Comparison of ENCODE assay signal across 8 cellular contexts in the genomic region with DNA sequence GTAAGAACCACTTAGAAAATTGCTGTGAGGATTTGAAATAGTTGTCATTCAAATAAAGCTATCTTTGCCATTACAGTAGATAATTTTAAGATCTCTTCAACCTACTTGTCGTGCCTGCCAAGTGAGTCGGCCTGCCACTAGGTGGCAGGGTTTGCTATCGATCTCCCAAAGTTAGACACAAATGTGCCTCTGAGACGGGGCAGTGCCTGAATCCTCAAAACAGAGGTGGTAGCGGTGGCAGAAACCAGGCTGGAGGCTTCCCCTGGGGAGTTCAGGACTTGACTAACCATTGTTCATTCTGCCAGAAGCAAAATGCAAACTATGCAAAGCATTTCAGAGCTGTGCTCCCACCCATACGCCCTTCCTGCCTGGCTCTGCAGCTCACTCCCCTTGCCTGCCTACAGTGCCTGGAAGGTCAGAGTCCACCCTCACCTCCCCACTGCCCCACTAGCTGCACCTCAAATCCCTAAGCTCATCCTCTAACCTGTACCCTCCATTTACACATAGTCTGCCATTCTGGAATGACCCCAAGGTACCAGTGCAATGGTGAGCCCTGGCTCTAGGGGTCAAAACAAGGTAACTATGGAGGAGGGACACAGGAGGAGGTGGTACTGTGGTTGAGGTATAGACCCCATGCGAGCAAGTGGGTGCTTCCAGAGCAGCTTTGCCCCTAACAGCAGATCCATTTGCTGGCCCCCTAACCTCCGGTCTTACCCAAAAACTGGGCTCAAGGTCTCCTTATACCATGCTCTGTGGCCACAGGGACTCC.
DNase-seq lines count a peak whose midpoint lies in the region; ATAC-seq and TF ChIP-seq lines count a peak whose summit lies in the region.

No MANE protein-coding gene starts in this region.

- H3K27ac ChIP-seq in prostate gland, result no peak overlapping the region
- H3K27ac ChIP-seq in vagina, result no peak overlapping the region

- H3K27me3 ChIP-seq in H7 (ENCODE audit: control insufficient read depth, insufficient read depth, low read length) (no peaks in the 10 kb centered on the region), prostate gland (replicated peaks; ENCODE audit: insufficient read depth) (no peaks in the 10 kb centered on the region), vagina (no peaks in the 10 kb centered on the region)

- H3K4me1 ChIP-seq in prostate gland (replicated peaks), result no peaks in the 10 kb centered on the region
- H3K4me1 ChIP-seq in vagina, result peaks cover 9% of the 10 kb centered on the region

- WGBS in prostate gland, result 35% methylated on average over 8 of the region's 8 CpGs

- H3K4me3 Mint-ChIP-seq in activated naive CD4-positive, alpha-beta T cell treated with anti-CD3 and anti-CD28 coated beads, Interleukin-2, amount 10 ng/mL, durations not matched to agents 7 days and 5 days, result no peak overlapping the region

- CTCF ChIA-PET in activated naive CD4-positive, alpha-beta T cell treated with anti-CD3 and anti-CD28 coated beads, Interleukin-2, amount 10 ng/mL, durations not matched to agents 7 days and 5 days (lab: Charles Lee), result interaction anchor here (0.7 to 2.7 kb wide), 26 partner anchors 9 to 257 kb away, joined by 3 to 21 read pairs (median 4); partner anchors contain the start of gene RPS13

- peak; percentile 85 for DNase-seq in GM03348 (ENCODE audit: low spot score)
- DNase-seq in H7, result peak; percentile 87
- peak; percentile 73 for DNase-seq in LoVo (ENCODE audit: low spot score)
- DNase-seq in SK-N-DZ (ENCODE audit: low spot score), result peak; percentile 68
- peak; percentile 77 for DNase-seq in activated naive CD4-positive, alpha-beta T cell treated with anti-CD3 and anti-CD28 coated beads, Interleukin-2, amount 10 ng/mL, durations not matched to agents 7 days and 5 days
- peak; percentile 89 for DNase-seq in Right ventricle myocardium superior
- peak; percentile 85 for DNase-seq in prostate gland (ENCODE audit: low spot score)
- DNase-seq in vagina (ENCODE audit: extremely low spot score in 2 of 2), result no peak

- H3K4me3 ChIP-seq in H7 (ENCODE audit: insufficient read depth, low read depth, low read length), result no peak overlapping the region
- no peak overlapping the region for H3K4me3 ChIP-seq in prostate gland
- no peak overlapping the region for H3K4me3 ChIP-seq in vagina

- TF ChIP-seq POLR2A in prostate gland (IDR thresholded peaks at IDR 0.05) (no peak), vagina (IDR thresholded peaks at IDR 0.05) (no peak)

- no peaks in the 10 kb centered on the region for H3K9me3 Mint-ChIP-seq in activated naive CD4-positive, alpha-beta T cell treated with anti-CD3 and anti-CD28 coated beads, Interleukin-2, amount 10 ng/mL, durations not matched to agents 7 days and 5 days

- TF ChIP-seq CTCF in prostate gland (IDR thresholded peaks at IDR 0.05) (peak; percentile 65 to 86 (median 79)), vagina (IDR thresholded peaks at IDR 0.05) (peak in 2 of 3 experiments; percentile 53 to 75)

- H3K27me3 Mint-ChIP-seq in activated naive CD4-positive, alpha-beta T cell treated with anti-CD3 and anti-CD28 coated beads, Interleukin-2, amount 10 ng/mL, durations not matched to agents 7 days and 5 days, result peaks cover 13% of the 10 kb centered on the region

- H3K9me3 ChIP-seq in prostate gland (no peaks in the 10 kb centered on the region), vagina (no peaks in the 10 kb centered on the region)

- intact Hi-C loops in Right ventricle myocardium superior (cut with DNase I), result no loop called here
- intact Hi-C loops in prostate gland (cut with DNase I), result no loop called here
- intact Hi-C loops in vagina (cut with DNase I), result no loop called here

- ATAC-seq in Right ventricle myocardium superior (ENCODE audit: poor library complexity), result peak; percentile 82

- no peaks in the 10 kb centered on the region for H3K4me1 Mint-ChIP-seq in activated naive CD4-positive, alpha-beta T cell treated with anti-CD3 and anti-CD28 coated beads, Interleukin-2, amount 10 ng/mL, durations not matched to agents 7 days and 5 days

- H3K27ac Mint-ChIP-seq in activated naive CD4-positive, alpha-beta T cell treated with anti-CD3 and anti-CD28 coated beads, Interleukin-2, amount 10 ng/mL, durations not matched to agents 7 days and 5 days, result no peak overlapping the region

- no peaks in the 10 kb centered on the region for H3K36me3 Mint-ChIP-seq in activated naive CD4-positive, alpha-beta T cell treated with anti-CD3 and anti-CD28 coated beads, Interleukin-2, amount 10 ng/mL, durations not matched to agents 7 days and 5 days

- no peaks in the 10 kb centered on the region for H3K36me3 ChIP-seq in H7 (replicated peaks; ENCODE audit: control insufficient read depth, insufficient read depth, low read length)
- no peaks in the 10 kb centered on the region for H3K36me3 ChIP-seq in prostate gland
- no peaks in the 10 kb centered on the region for H3K36me3 ChIP-seq in vagina

Comparison
In these comparisons a context has a peak if more than half of its experiments do, and no peak if none do; other contexts are left out.
1. DNase-seq: peak in GM03348 (single experiment), H7 (single experiment), LoVo (single experiment), SK-N-DZ (single experiment), activated naive CD4-positive, alpha-beta T cell treated with anti-CD3 and anti-CD28 coated beads, Interleukin-2, amount 10 ng/mL, durations not matched to agents 7 days and 5 days (single experiment), Right ventricle myocardium superior (single experiment) and prostate gland (single experiment); none in vagina (0 of 2).